In the genomic region with DNA sequence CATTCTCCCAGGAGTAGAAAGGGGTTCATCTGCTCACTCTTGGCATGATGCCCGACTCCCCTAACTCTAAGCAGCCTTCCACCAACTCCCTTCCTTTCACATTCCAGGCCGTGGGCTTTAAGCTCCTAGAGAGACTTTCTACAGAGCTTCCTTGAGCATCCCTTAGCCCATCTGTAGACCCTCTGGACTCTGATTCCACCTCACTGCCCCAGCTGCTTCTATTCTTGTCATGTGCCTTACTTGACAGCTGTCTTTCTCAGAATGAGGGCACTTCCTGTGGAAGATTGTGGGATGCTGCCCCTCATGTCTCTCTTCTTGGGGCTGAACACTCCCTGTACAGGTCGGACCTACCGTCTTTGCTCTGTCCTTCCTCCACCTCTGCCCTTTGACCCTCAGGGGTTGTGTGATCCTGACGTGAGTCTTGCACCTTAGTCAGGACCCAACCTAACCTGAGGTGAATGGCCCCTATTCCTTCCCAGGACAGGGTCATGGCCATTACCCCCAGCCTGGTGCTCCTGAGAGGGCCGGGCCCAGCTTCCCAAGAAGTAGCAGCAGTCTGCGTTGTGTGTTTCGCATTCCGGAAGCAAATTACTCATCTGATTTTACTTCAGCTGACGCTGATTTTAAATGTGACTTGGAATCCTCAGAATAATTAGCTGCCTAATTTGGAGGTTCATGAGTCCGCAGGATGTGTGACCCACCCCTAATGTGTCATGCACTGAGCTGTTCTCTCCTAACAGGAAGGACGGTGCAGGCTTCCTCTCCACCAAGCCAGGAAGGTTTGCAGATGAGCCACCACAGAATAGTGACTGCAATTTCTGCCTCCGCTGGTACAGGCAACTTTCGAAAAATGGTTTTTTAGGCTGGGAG, we compare ENCODE assay signal across 9 cellular contexts. TPM values are rescaled to one million over a fixed set of nuclear protein-coding genes. Genes with fewer than 3 reads are reported as not detected.
DNase-seq lines count a peak whose midpoint lies in the region; ATAC-seq and TF ChIP-seq lines count a peak whose summit lies in the region.
"Had no signal": no experiment of that assay in that cellular context is flagged by ENCODE, and none has a peak within 500 bp of the region (broad histone marks: within the 10 kb centered on the region; RNA-seq: fewer than 3 reads in every experiment).

No MANE protein-coding gene starts in this region.

- DNase-seq in HL-60 (ENCODE audit: low read depth in 1 of 2, low spot score in 1 of 2), result peak; percentile 63 to 70
- peak; percentile 70 for DNase-seq in activated CD4-positive, alpha-beta T cell treated with anti-CD3 and anti-CD28 coated beads for 48 hours
- no peak for DNase-seq in endothelial cell (ENCODE audit: low spot score)
- DNase-seq in stimulated activated CD4-positive, alpha-beta T cell treated with anti-CD3 and anti-CD28 coated beads, Interleukin-12 subunit alpha, Interleukin-12 subunit beta, amount 100 ng/mL, for 48 hours (ENCODE audit: low read depth in 2 of 3, low spot score in 1 of 3), result peak in 2 of 3 donors; percentile 36 to 39
- DNase-seq in HT-29 (ENCODE audit: low spot score), result no peak
- DNase-seq in GM13977 (ENCODE audit: low spot score), result no peak

- peaks cover 9% of the 10 kb centered on the region for H3K36me3 Mint-ChIP-seq in endothelial cell (ENCODE audit: low read depth, unreplicated experiment)

- ATAC-seq in HG02642 (IDR thresholded peaks at IDR 0.05; ENCODE audit: poor library complexity, unreplicated experiment) (no peak), HG03159 (IDR thresholded peaks at IDR 0.05; ENCODE audit: unreplicated experiment) (no peak)

- 0 out of 2 replicates have a peak overlapping the region, but pooled peaks have one; percentile 19 for H3K27ac ChIP-seq in HL-60 (replicated peaks)

- peaks cover 9% of the 10 kb centered on the region for H3K27me3 Mint-ChIP-seq in endothelial cell (ENCODE audit: unreplicated experiment)

- H3K27me3 ChIP-seq in HL-60 (ENCODE audit: insufficient read depth, poor library complexity, severe bottlenecking), result no peaks in the 10 kb centered on the region

- H3K4me3 Mint-ChIP-seq in endothelial cell (ENCODE audit: unreplicated experiment), result peak overlapping the region; percentile 93

- peak overlapping the region; percentile 78 for H3K27ac Mint-ChIP-seq in endothelial cell (ENCODE audit: unreplicated experiment)

- TF ChIP-seq CTCF in HL-60 (IDR thresholded peaks at IDR 0.05; ENCODE audit: insufficient read depth, low read length) (no peak), endothelial cell (IDR thresholded peaks at IDR 0.05; ENCODE audit: unreplicated experiment) (no peak), GM13977 (IDR thresholded peaks at IDR 0.05; ENCODE audit: extremely low read depth, insufficient read depth, missing control alignments) (no peak)

- no peaks in the 10 kb centered on the region for H3K9me3 Mint-ChIP-seq in endothelial cell (ENCODE audit: unreplicated experiment)

- in situ Hi-C loops in GM13977 (cut with MboI; ENCODE audit: low pct_unique_long_range_greater_than_20kb, low sequenced_read_pairs, unreplicated experiment), result no loop called here

- H3K4me1 Mint-ChIP-seq in endothelial cell (ENCODE audit: unreplicated experiment), result peaks cover 45% of the 10 kb centered on the region

- no peak overlapping the region for H3K4me3 ChIP-seq in HL-60 (replicated peaks; ENCODE audit: insufficient read depth, low read length)

RNA-seq across cellular contexts. Expression of gene GALNT6, which starts 2.7 kb away (rescaled TPM):
- total RNA-seq in endothelial cell (ENCODE audit: unreplicated experiment), result 12.5 TPM
- total RNA-seq in HT-29 (2014; rRNA removed; shearing (Covaris generic)), result 6.1 and 16.3 TPM in 2 replicates

RNA-seq across cellular contexts. Expression of gene SLC4A8, which starts 30.7 kb away (rescaled TPM):
- 16.7 TPM for total RNA-seq in endothelial cell (ENCODE audit: unreplicated experiment)
- not detected in 2 replicates for total RNA-seq in HT-29 (2014; rRNA removed; shearing (Covaris generic))

RNA-seq across cellular contexts. Expression of gene CELA1, which starts 47.4 kb away (rescaled TPM):
- not detected for total RNA-seq in endothelial cell (ENCODE audit: unreplicated experiment)
- not detected in 2 replicates for total RNA-seq in HT-29 (2014; rRNA removed; shearing (Covaris generic))
- total RNA-seq: SK-MEL-5 had no signal

Comparison
In these comparisons a context has a peak if more than half of its experiments do, and no peak if none do; other contexts are left out.
1. DNase-seq: peak in HL-60 (2 of 2), activated CD4-positive, alpha-beta T cell treated with anti-CD3 and anti-CD28 coated beads for 48 hours (single experiment) and stimulated activated CD4-positive, alpha-beta T cell treated with anti-CD3 and anti-CD28 coated beads, Interleukin-12 subunit alpha, Interleukin-12 subunit beta, amount 100 ng/mL, for 48 hours (2 of 3); none in endothelial cell (single experiment), HT-29 (single experiment) and GM13977 (single experiment).
2. RNA of gene SLC4A8, which starts 30.7 kb away (total RNA-seq): 16.7 TPM in endothelial cell (single experiment); not detected in HT-29; every median in the first group is over 10 times any median in the second.